8 cellular contexts compared by ENCODE assay signal in genomic region chr2:172095905-172096660, GRCh38. TPM values are rescaled to one million over a fixed set of nuclear protein-coding genes. Genes with fewer than 3 reads are reported as not detected.
DNase-seq lines count a peak whose midpoint lies in the region; ATAC-seq and TF ChIP-seq lines count a peak whose summit lies in the region.

No MANE protein-coding gene starts in this region.

- peaks cover 0 to 5% (median 0%) of the 10 kb centered on the region in 5 experiments for H3K9me3 Mint-ChIP-seq in brain
- H3K9me3 Mint-ChIP-seq in natural killer cell treated with Interleukin-12 subunit alpha and Interleukin-12 subunit beta and Interleukin-15 and Interleukin-18, amount 100 ng/mL, for 72 hours, result no peaks in the 10 kb centered on the region

- H3K9ac ChIP-seq in DND-41 (ENCODE audit: low read depth, low read length), result peak overlapping the region; percentile 46

- H2AFZ ChIP-seq in DND-41 (ENCODE audit: low read depth, low read length), result peak overlapping the region; percentile 67

- H3K4me1 ChIP-seq in DND-41 (ENCODE audit: insufficient read depth, low read length), result peaks cover 27% of the 10 kb centered on the region

- peaks cover 10% of the 10 kb centered on the region for H3K36me3 Mint-ChIP-seq in brain
- H3K36me3 Mint-ChIP-seq in natural killer cell treated with Interleukin-12 subunit alpha and Interleukin-12 subunit beta and Interleukin-15 and Interleukin-18, amount 100 ng/mL, for 72 hours, result peaks cover 11% of the 10 kb centered on the region

- H4K20me1 ChIP-seq in DND-41 (ENCODE audit: insufficient read depth, low read length), result peaks cover 5% of the 10 kb centered on the region; the same call in 1 of the 2 replicates

- DNase-seq in DND-41 (peak; percentile 33), M059J (ENCODE audit: low read depth) (peak; percentile 56), mucosa of gallbladder (ENCODE audit: low spot score) (no peak), HUDEP-2 (lab: John Stamatoyannopoulos, UW; ENCODE audit: unreplicated experiment in 76 of 76) (no peak), NCI-H510A (lab: John Stamatoyannopoulos, UW) (no peak)
- DNase-seq in natural killer cell treated with Interleukin-12 subunit alpha and Interleukin-12 subunit beta and Interleukin-15 and Interleukin-18, amount 100 ng/mL, for 72 hours (ENCODE audit: low spot score), result no peak
- no peak for DNase-seq in stimulated activated CD4-positive, alpha-beta T cell treated with anti-CD3 and anti-CD28 coated beads, Interleukin-12 subunit alpha, Interleukin-12 subunit beta, amount 100 ng/mL, for 4 hours

- H3K36me3 ChIP-seq in DND-41 (ENCODE audit: insufficient read depth, low read length), result no peaks in the 10 kb centered on the region

- peak; percentile 39 for ATAC-seq in DND-41 (ENCODE audit: insufficient read depth, low read depth)
- no peak for ATAC-seq in natural killer cell treated with Interleukin-12 subunit alpha and Interleukin-12 subunit beta and Interleukin-15 and Interleukin-18, amount 100 ng/mL, for 72 hours

- peaks cover 45% of the 10 kb centered on the region for H3K4me1 Mint-ChIP-seq in brain
- peaks cover 32 to 43% of the 10 kb centered on the region in 2 donors for H3K4me1 Mint-ChIP-seq in natural killer cell treated with Interleukin-12 subunit alpha and Interleukin-12 subunit beta and Interleukin-15 and Interleukin-18, amount 100 ng/mL, for 72 hours (ENCODE audit: low read depth in 2 of 2)

- no peaks in the 10 kb centered on the region for H3K9me3 ChIP-seq in DND-41 (ENCODE audit: insufficient read depth, low read length, severe bottlenecking)

- TF ChIP-seq CTCF in DND-41 (IDR thresholded peaks at IDR 0.05; ENCODE audit: borderline replicate concordance, extremely low read depth, low read length, poor library complexity, severe bottlenecking), result peak; percentile 57
- TF ChIP-seq CTCF in brain (conservative IDR thresholded peaks at IDR 0.05), result peak in 1 of 2 experiments; percentile 34

- no peak overlapping the region for H3K27ac ChIP-seq in DND-41 (ENCODE audit: low read length)

- peaks cover 71% of the 10 kb centered on the region for H3K27me3 Mint-ChIP-seq in brain
- peaks cover 45 to 54% of the 10 kb centered on the region in 2 donors for H3K27me3 Mint-ChIP-seq in natural killer cell treated with Interleukin-12 subunit alpha and Interleukin-12 subunit beta and Interleukin-15 and Interleukin-18, amount 100 ng/mL, for 72 hours

- peak overlapping the region; percentile 1 to 52; a peak in 3 of 4 replicates for H3K4me3 ChIP-seq in DND-41 (ENCODE audit: low read depth in 1 of 2, low read length in 2 of 2)

- no peaks in the 10 kb centered on the region for H3K79me2 ChIP-seq in DND-41 (ENCODE audit: insufficient read depth, low read length)

- peak overlapping the region; percentile 82 for H3K4me2 ChIP-seq in DND-41 (ENCODE audit: insufficient read depth, low read length)

- peak overlapping the region in 3 of 5 experiments; percentile 51 to 95 (median 86) for H3K27ac Mint-ChIP-seq in brain
- H3K27ac Mint-ChIP-seq in natural killer cell treated with Interleukin-12 subunit alpha and Interleukin-12 subunit beta and Interleukin-15 and Interleukin-18, amount 100 ng/mL, for 72 hours, result no peak overlapping the region

- peak overlapping the region; percentile 80 to 87 (median 84) for H3K4me3 Mint-ChIP-seq in brain
- H3K4me3 Mint-ChIP-seq in natural killer cell treated with Interleukin-12 subunit alpha and Interleukin-12 subunit beta and Interleukin-15 and Interleukin-18, amount 100 ng/mL, for 72 hours, result peak overlapping the region; percentile 78

- H3K27me3 ChIP-seq in DND-41 (ENCODE audit: insufficient read depth, low read length, poor library complexity), result peaks cover 45% of the 10 kb centered on the region

RNA-seq across cellular contexts. Expression of gene DLX2, which starts 6.6 kb away (rescaled TPM):
- 1.9 and 4.2 TPM in 2 replicates for total RNA-seq in M059J (2014; rRNA removed; shearing (Covaris generic))
- 0.17 TPM for polyA plus RNA-seq in brain (ENCODE audit: insufficient read depth, low read depth, low replicate concordance)
- total RNA-seq in natural killer cell treated with Interleukin-12 subunit alpha and Interleukin-12 subunit beta and Interleukin-15 and Interleukin-18, amount 100 ng/mL, for 72 hours, result under 1 TPM in 1 of 2 donors, not detected in 1; 0.25 TPM
- total RNA-seq in mucosa of gallbladder, result 0.14 TPM

RNA-seq across cellular contexts. Expression of gene DLX1, which starts 10.8 kb away (rescaled TPM):
- total RNA-seq in M059J (2014; rRNA removed; shearing (Covaris generic)), result 5.6 and 6.8 TPM in 2 replicates
- 0.63 TPM for polyA plus RNA-seq in brain (ENCODE audit: insufficient read depth, low read depth, low replicate concordance)
- total RNA-seq in natural killer cell treated with Interleukin-12 subunit alpha and Interleukin-12 subunit beta and Interleukin-15 and Interleukin-18, amount 100 ng/mL, for 72 hours, result not detected
- total RNA-seq in mucosa of gallbladder, result 0.46 TPM

Comparison
In these comparisons a context has a peak if more than half of its experiments do, and no peak if none do; other contexts are left out.
1. DNase-seq: peak in DND-41 (single experiment) and M059J (single experiment); none in natural killer cell treated with Interleukin-12 subunit alpha and Interleukin-12 subunit beta and Interleukin-15 and Interleukin-18, amount 100 ng/mL, for 72 hours (single experiment), mucosa of gallbladder (single experiment), stimulated activated CD4-positive, alpha-beta T cell treated with anti-CD3 and anti-CD28 coated beads, Interleukin-12 subunit alpha, Interleukin-12 subunit beta, amount 100 ng/mL, for 4 hours (single experiment), HUDEP-2 (0 of 76) and NCI-H510A (single experiment).
2. H3K27ac Mint-ChIP-seq: peak in brain (3 of 5); none in natural killer cell treated with Interleukin-12 subunit alpha and Interleukin-12 subunit beta and Interleukin-15 and Interleukin-18, amount 100 ng/mL, for 72 hours (0 of 2).